In genomic region chr11:94794287-94795168, GRCh38 we compare ENCODE assay signal across 9 cellular contexts. TPM values are rescaled to one million over a fixed set of nuclear protein-coding genes. Genes with fewer than 3 reads are reported as not detected.
DNase-seq lines count a peak whose midpoint lies in the region; ATAC-seq, FAIRE-seq and TF ChIP-seq lines count a peak whose summit lies in the region.
"Had no signal": no experiment of that assay in that cellular context is flagged by ENCODE, and none has a peak within 500 bp of the region (broad histone marks: within the 10 kb centered on the region; RNA-seq: fewer than 3 reads in every experiment).

No MANE protein-coding gene starts in this region.

- TF ChIP-seq POLR2A in H54 (IDR thresholded peaks at IDR 0.05; ENCODE audit: low read depth, low read length) = no peak

- H3K36me3 ChIP-seq in skeletal muscle satellite cell (ENCODE audit: insufficient read depth, low read length) = peaks cover 3% of the 10 kb centered on the region

- no peaks in the 10 kb centered on the region for H3K9me3 ChIP-seq in skeletal muscle satellite cell (replicated peaks; ENCODE audit: low read length)

- H3K4me2 ChIP-seq in skeletal muscle satellite cell (ENCODE audit: low read length) = peak overlapping the region; percentile 80

- H3K4me3 Mint-ChIP-seq in stimulated activated effector memory CD8-positive, alpha-beta T cell treated with anti-CD3 and anti-CD28 coated beads, Interleukin-12 subunit alpha, Interleukin-12 subunit beta, amount 100 ng/mL, for 72 hours = no peak overlapping the region

- peaks cover 67% of the 10 kb centered on the region for H3K4me1 ChIP-seq in skeletal muscle satellite cell (ENCODE audit: control insufficient read depth, insufficient read depth, low read length)

- H3K4me1 Mint-ChIP-seq in stimulated activated effector memory CD8-positive, alpha-beta T cell treated with anti-CD3 and anti-CD28 coated beads, Interleukin-12 subunit alpha, Interleukin-12 subunit beta, amount 100 ng/mL, for 72 hours = no peaks in the 10 kb centered on the region

- peak; percentile 91 for FAIRE-seq in H54 (lab: Jason Lieb, UNC)

- H3K27me3 ChIP-seq in skeletal muscle satellite cell (ENCODE audit: control insufficient read depth, insufficient read depth, low read length) = no peaks in the 10 kb centered on the region

- no peaks in the 10 kb centered on the region for H3K9me3 Mint-ChIP-seq in stimulated activated effector memory CD8-positive, alpha-beta T cell treated with anti-CD3 and anti-CD28 coated beads, Interleukin-12 subunit alpha, Interleukin-12 subunit beta, amount 100 ng/mL, for 72 hours

- DNase-seq in H54 (ENCODE audit: insufficient read length, low spot score) (peak; percentile 50), SW480 (ENCODE audit: low spot score) (peak; percentile 4), glomerular visceral epithelial cell (ENCODE audit: extremely low spot score) (peak; percentile 84), HuH-7 (ENCODE audit: low spot score) (no peak), GM20000 (ENCODE audit: low spot score) (no peak), superior temporal gyrus (ENCODE audit: extremely low spot score) (no peak)
- no peak for DNase-seq in stimulated activated effector memory CD8-positive, alpha-beta T cell treated with anti-CD3 and anti-CD28 coated beads, Interleukin-12 subunit alpha, Interleukin-12 subunit beta, amount 100 ng/mL, for 72 hours (ENCODE audit: low spot score in 2 of 2)
- DNase-seq: SIG-M5 had no signal

- H3K4me3 ChIP-seq in skeletal muscle satellite cell (ENCODE audit: low read length) = peak overlapping the region; percentile 64

- no peak for TF ChIP-seq CTCF in GM20000 (IDR thresholded peaks at IDR 0.05; ENCODE audit: extremely low read depth, missing control alignments)

- no peak overlapping the region for H3K27ac Mint-ChIP-seq in stimulated activated effector memory CD8-positive, alpha-beta T cell treated with anti-CD3 and anti-CD28 coated beads, Interleukin-12 subunit alpha, Interleukin-12 subunit beta, amount 100 ng/mL, for 72 hours

- no peaks in the 10 kb centered on the region for H3K36me3 Mint-ChIP-seq in stimulated activated effector memory CD8-positive, alpha-beta T cell treated with anti-CD3 and anti-CD28 coated beads, Interleukin-12 subunit alpha, Interleukin-12 subunit beta, amount 100 ng/mL, for 72 hours

- no peak for ATAC-seq in stimulated activated effector memory CD8-positive, alpha-beta T cell treated with anti-CD3 and anti-CD28 coated beads, Interleukin-12 subunit alpha, Interleukin-12 subunit beta, amount 100 ng/mL, for 72 hours

- peak overlapping the region; percentile 87 for H3K9ac ChIP-seq in skeletal muscle satellite cell (ENCODE audit: low read depth, low read length)

RNA-seq across cellular contexts. Expression of gene AMOTL1, which starts 26.4 kb away (rescaled TPM):
- 31.4 and 31.9 TPM in 2 replicates for total RNA-seq in skeletal muscle satellite cell (2012; rRNA removed)

Comparison
In these comparisons a context has a peak if more than half of its experiments do, and no peak if none do; other contexts are left out.
1. DNase-seq: peak in H54 (single experiment), SW480 (single experiment) and glomerular visceral epithelial cell (single experiment); none in stimulated activated effector memory CD8-positive, alpha-beta T cell treated with anti-CD3 and anti-CD28 coated beads, Interleukin-12 subunit alpha, Interleukin-12 subunit beta, amount 100 ng/mL, for 72 hours (0 of 2), HuH-7 (single experiment), GM20000 (single experiment) and superior temporal gyrus (single experiment).